1 cellular context compared by ENCODE assay signal in the genomic region with DNA sequence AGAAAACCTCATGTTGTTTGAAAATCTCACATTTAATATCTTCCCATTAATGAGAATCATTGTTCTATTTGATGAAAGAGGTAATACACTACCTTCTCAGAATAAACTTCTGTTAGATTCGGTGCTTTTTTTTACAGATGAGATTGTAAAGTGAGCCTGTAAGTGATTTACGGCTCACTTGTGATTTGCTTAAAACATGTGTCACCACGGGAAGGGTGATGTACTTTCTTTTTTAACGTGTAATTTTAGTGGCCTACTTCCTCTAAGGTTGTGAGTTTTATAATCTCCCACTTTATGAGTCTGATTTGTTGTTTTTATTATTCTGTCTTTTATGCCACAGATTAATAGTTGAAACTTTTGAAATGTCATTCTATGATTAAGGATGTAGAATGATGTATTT.
TF ChIP-seq lines count a peak whose summit lies in the region.

No MANE protein-coding gene starts in this region.

TF ChIP-seq in GM12878, 131 proteins besides CTCF, POLR2A, EP300 and RAD21 (continued from another document):
- TF ChIP-seq, protein P1, sequence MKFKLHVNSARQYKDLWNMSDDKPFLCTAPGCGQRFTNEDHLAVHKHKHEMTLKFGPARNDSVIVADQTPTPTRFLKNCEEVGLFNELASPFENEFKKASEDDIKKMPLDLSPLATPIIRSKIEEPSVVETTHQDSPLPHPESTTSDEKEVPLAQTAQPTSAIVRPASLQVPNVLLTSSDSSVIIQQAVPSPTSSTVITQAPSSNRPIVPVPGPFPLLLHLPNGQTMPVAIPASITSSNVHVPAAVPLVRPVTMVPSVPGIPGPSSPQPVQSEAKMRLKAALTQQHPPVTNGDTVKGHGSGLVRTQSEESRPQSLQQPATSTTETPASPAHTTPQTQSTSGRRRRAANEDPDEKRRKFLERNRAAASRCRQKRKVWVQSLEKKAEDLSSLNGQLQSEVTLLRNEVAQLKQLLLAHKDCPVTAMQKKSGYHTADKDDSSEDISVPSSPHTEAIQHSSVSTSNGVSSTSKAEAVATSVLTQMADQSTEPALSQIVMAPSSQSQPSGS (IDR thresholded peaks at IDR 0.05; ENCODE audit: low read length) = no peak
TF ChIP-seq in GM12878: peak in this region for 0.
